ENCODE assay signal across 14 cellular contexts in the genomic region with DNA sequence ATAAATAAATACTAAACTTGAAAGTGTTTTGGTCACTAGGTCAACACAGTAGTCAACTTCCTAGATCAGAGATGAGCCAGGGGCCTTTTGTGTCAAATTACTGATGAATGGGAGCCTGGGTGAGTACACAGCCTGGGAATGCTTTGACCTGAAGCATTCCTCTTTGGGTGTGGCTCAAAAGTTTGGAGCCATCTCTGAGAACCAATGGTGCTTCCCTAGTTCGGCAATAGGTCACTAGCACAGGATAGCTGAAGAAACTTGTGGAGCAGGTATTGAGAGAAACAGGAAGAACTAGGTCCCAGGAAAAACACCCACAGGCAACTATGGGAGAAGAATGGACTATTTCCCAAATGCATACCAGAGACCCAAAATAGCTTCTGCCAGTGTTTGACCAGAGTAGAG. TPM values are rescaled to one million over a fixed set of nuclear protein-coding genes. Genes with fewer than 3 reads are reported as not detected.
DNase-seq lines count a peak whose midpoint lies in the region; TF ChIP-seq lines count a peak whose summit lies in the region.
"Had no signal": no experiment of that assay in that cellular context is flagged by ENCODE, and none has a peak within 500 bp of the region (broad histone marks: within the 10 kb centered on the region; RNA-seq: fewer than 3 reads in every experiment).

No MANE protein-coding gene starts in this region.

- H3K4me3 Mint-ChIP-seq in Calu3 (ENCODE audit: low read depth, unreplicated experiment) (peak overlapping the region; percentile 36), nephron (peak overlapping the region in 1 of 3 experiments; percentile 4)
- H3K4me3 Mint-ChIP-seq: activated B cell treated with CpG ODN at 0.5 μM for 24 hours; activated T-cell treated with anti-CD3 and anti-CD28 coated beads, Interleukin-2, amount 50 U/mL, for 4 hours had no signal

- no TSS peak for BruUV-seq in Calu3 (replicated peaks; lab: Mats Ljungman, UMichigan)

- H3K4me1 Mint-ChIP-seq in Calu3 (ENCODE audit: low read depth, unreplicated experiment) (peaks cover 74% of the 10 kb centered on the region), nephron (peaks cover 44% of the 10 kb centered on the region)

- H3K9me3 Mint-ChIP-seq in Calu3 (ENCODE audit: low read depth, unreplicated experiment) (no peaks in the 10 kb centered on the region), nephron (no peaks in the 10 kb centered on the region)
- H3K9me3 Mint-ChIP-seq: activated B cell treated with CpG ODN at 0.5 μM for 24 hours; activated T-cell treated with anti-CD3 and anti-CD28 coated beads, Interleukin-2, amount 50 U/mL, for 4 hours had no signal

- TF ChIP-seq CTCF in Calu3 (IDR thresholded peaks at IDR 0.05; ENCODE audit: unreplicated experiment) (no peak), nephron (IDR thresholded peaks at IDR 0.05; ENCODE audit: unreplicated experiment in 3 of 3) (no peak), ascending aorta (IDR thresholded peaks at IDR 0.05) (no peak)

- H3K36me3 ChIP-seq in esophagus (ENCODE audit: control insufficient read depth in 2 of 2, insufficient read depth in 2 of 2, low read length in 1 of 2) = no peaks in the 10 kb centered on the region
- H3K36me3 ChIP-seq in ascending aorta = no peaks in the 10 kb centered on the region
- H3K36me3 ChIP-seq: cardiac muscle cell had no signal

- H3K36me3 Mint-ChIP-seq in Calu3 (ENCODE audit: insufficient read depth, unreplicated experiment) (peaks cover 11% of the 10 kb centered on the region), nephron (ENCODE audit: low read depth) (peaks cover 12% of the 10 kb centered on the region)

- H3K27ac Mint-ChIP-seq in Calu3 (ENCODE audit: unreplicated experiment) = peak overlapping the region; percentile 60
- peak overlapping the region; percentile 58 to 85 (median 80) for H3K27ac Mint-ChIP-seq in nephron
- H3K27ac Mint-ChIP-seq: activated B cell treated with CpG ODN at 0.5 μM for 24 hours had no signal

- H3K4me3 ChIP-seq in esophagus (ENCODE audit: low read depth in 1 of 2, low read length in 2 of 2) (no peak overlapping the region), ascending aorta (no peak overlapping the region)
- H3K4me3 ChIP-seq: cardiac muscle cell, GM12878 had no signal

- intact Hi-C loops in Calu3 (cut with micrococcal nuclease; ENCODE audit: unreplicated experiment) (loop anchor here (5.0 kb wide), 1 partner anchor 129 kb away; no protein-coding TSS in a partner anchor), ascending aorta (cut with DNase I) (no loop called here)

- no peaks in the 10 kb centered on the region for H3K27me3 ChIP-seq in esophagus (ENCODE audit: control insufficient read depth in 1 of 2, insufficient read depth in 2 of 2, low read length in 2 of 2)
- H3K27me3 ChIP-seq in ascending aorta = no peaks in the 10 kb centered on the region
- H3K27me3 ChIP-seq: cardiac muscle cell had no signal

- CTCF ChIA-PET in Calu3 (lab: Charles Lee) = interaction anchor here (0.6 to 4.1 kb wide), 7 partner anchors 11 to 263 kb away, joined by 3 to 22 read pairs (median 4); no protein-coding TSS in a partner anchor

- TF ChIP-seq RAD21 in Ishikawa (IDR thresholded peaks at IDR 0.05; ENCODE audit: low read depth) = peak; percentile 22; the same call in 1 of the 2 replicates

- DNase-seq in Calu3 = peak; percentile 74
- no peak for DNase-seq in ascending aorta (ENCODE audit: low spot score in 2 of 2)
- DNase-seq in NOMO-1 treated with dmso at 0.1 percent for 144 hours (lab: John Stamatoyannopoulos, UW; ENCODE audit: unreplicated experiment) = no peak
- DNase-seq in COLO829 (ENCODE audit: low spot score) = no peak
- DNase-seq in germinal center (ENCODE audit: low spot score) = no peak
- DNase-seq: activated B cell treated with CpG ODN at 0.5 μM for 24 hours; activated T-cell treated with anti-CD3 and anti-CD28 coated beads, Interleukin-2, amount 50 U/mL, for 4 hours; NCI-H2107; stimulated activated CD8-positive, alpha-beta memory T cell treated with anti-CD3 and anti-CD28 coated beads, Interleukin-4, amount 100 ng/mL, for 48 hours had no signal

- H3K27me3 Mint-ChIP-seq in Calu3 (ENCODE audit: unreplicated experiment) = no peaks in the 10 kb centered on the region
- H3K27me3 Mint-ChIP-seq in nephron (ENCODE audit: low read depth) = no peaks in the 10 kb centered on the region
- H3K27me3 Mint-ChIP-seq: activated B cell treated with CpG ODN at 0.5 μM for 24 hours had no signal

- WGBS in esophagus, 2 donors = 39 to 67% methylated on average over 1 of the region's 1 CpG

- H3K4me1 ChIP-seq in esophagus (ENCODE audit: control insufficient read depth in 2 of 2, insufficient read depth in 2 of 2, low read length in 1 of 2) = no peaks in the 10 kb centered on the region
- H3K4me1 ChIP-seq in ascending aorta = peaks cover 0 to 26% of the 10 kb centered on the region in 2 donors

- peak; percentile 71; the same call in 1 of the 2 replicates for TF ChIP-seq EP300 in Ishikawa (IDR thresholded peaks at IDR 0.05; ENCODE audit: borderline replicate concordance)

- H3K27ac ChIP-seq in esophagus (ENCODE audit: low read depth in 2 of 2, low read length in 1 of 2) = peak overlapping the region; percentile 60 to 82
- H3K27ac ChIP-seq in ascending aorta = peak overlapping the region in 1 of 2 donors; percentile 13
- H3K27ac ChIP-seq: cardiac muscle cell had no signal

- H3K9me3 ChIP-seq in esophagus (ENCODE audit: control insufficient read depth in 2 of 2, insufficient read depth in 1 of 2, low read depth in 1 of 2, low read length in 1 of 2) = no peaks in the 10 kb centered on the region
- no peaks in the 10 kb centered on the region for H3K9me3 ChIP-seq in ascending aorta

TF ChIP-seq in Ishikawa, 13 proteins besides CTCF, POLR2A, EP300 and RAD21:
- TF ChIP-seq FOXM1 (IDR thresholded peaks at IDR 0.05; ENCODE audit: borderline replicate concordance, low read depth) = no peak
- TF ChIP-seq TEAD4 (IDR thresholded peaks at IDR 0.05) = peak; percentile 74
- no peak for TF ChIP-seq ZBTB7A (IDR thresholded peaks at IDR 0.05; ENCODE audit: low read depth)
- TF ChIP-seq, protein P1, sequence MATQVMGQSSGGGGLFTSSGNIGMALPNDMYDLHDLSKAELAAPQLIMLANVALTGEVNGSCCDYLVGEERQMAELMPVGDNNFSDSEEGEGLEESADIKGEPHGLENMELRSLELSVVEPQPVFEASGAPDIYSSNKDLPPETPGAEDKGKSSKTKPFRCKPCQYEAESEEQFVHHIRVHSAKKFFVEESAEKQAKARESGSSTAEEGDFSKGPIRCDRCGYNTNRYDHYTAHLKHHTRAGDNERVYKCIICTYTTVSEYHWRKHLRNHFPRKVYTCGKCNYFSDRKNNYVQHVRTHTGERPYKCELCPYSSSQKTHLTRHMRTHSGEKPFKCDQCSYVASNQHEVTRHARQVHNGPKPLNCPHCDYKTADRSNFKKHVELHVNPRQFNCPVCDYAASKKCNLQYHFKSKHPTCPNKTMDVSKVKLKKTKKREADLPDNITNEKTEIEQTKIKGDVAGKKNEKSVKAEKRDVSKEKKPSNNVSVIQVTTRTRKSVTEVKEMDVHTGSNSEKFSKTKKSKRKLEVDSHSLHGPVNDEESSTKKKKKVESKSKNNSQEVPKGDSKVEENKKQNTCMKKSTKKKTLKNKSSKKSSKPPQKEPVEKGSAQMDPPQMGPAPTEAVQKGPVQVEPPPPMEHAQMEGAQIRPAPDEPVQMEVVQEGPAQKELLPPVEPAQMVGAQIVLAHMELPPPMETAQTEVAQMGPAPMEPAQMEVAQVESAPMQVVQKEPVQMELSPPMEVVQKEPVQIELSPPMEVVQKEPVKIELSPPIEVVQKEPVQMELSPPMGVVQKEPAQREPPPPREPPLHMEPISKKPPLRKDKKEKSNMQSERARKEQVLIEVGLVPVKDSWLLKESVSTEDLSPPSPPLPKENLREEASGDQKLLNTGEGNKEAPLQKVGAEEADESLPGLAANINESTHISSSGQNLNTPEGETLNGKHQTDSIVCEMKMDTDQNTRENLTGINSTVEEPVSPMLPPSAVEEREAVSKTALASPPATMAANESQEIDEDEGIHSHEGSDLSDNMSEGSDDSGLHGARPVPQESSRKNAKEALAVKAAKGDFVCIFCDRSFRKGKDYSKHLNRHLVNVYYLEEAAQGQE (IDR thresholded peaks at IDR 0.05; ENCODE audit: low read depth) = no peak
- TF ChIP-seq NFIC (IDR thresholded peaks at IDR 0.05) = peak; percentile 39; the same call in 1 of the 2 replicates
- TF ChIP-seq TCF12 (IDR thresholded peaks at IDR 0.05; ENCODE audit: low read depth) = peak; percentile 84
- peak; percentile 65 for TF ChIP-seq YY1 (IDR thresholded peaks at IDR 0.05; ENCODE audit: low read depth)
- TF ChIP-seq, protein P2, sequence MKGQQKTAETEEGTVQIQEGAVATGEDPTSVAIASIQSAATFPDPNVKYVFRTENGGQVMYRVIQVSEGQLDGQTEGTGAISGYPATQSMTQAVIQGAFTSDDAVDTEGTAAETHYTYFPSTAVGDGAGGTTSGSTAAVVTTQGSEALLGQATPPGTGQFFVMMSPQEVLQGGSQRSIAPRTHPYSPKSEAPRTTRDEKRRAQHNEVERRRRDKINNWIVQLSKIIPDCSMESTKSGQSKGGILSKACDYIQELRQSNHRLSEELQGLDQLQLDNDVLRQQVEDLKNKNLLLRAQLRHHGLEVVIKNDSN (IDR thresholded peaks at IDR 0.05) = no peak; the same call in 1 of the 2 replicates
- no peak for TF ChIP-seq CEBPB (IDR thresholded peaks at IDR 0.05)

RNA-seq across cellular contexts. Expression of a gene that starts 56.6 kb away (rescaled TPM):
- 16.3 and 22.0 TPM in 2 replicates for total RNA-seq in Calu3 (2022)
- polyA plus RNA-seq in esophagus = 10 to 100 TPM; 15.8 to 18.7 TPM
- 407 TPM for total RNA-seq in ascending aorta

Comparison
In these comparisons a context has a peak if more than half of its experiments do, and no peak if none do; other contexts are left out.
1. RNA of a gene that starts 56.6 kb away (total RNA-seq): 407 TPM in ascending aorta (single experiment); 16.3 to 22.0 TPM in Calu3; every median in the first group is over 10 times any median in the second.